In the genomic region with DNA sequence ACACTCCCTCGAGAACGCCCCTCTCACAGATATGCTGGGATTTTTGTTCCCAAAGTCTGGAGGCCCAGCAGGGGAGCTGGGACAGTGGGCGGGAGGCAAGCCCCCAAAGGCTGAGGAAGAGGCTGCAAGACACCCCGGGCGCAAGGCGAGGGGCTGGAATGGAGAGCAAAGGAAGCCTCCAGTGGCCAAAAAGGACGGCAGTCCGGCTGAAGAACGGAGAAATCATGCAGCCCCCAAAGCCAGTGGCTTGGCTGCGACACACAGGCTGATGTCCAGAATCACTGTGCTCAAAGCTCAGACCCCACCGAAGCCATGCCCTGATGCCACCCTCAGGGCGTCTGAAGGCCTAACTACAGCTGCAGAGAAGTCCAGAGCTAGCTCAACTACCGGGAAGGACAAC, we compare ENCODE assay signal across 19 cellular contexts. TPM values are rescaled to one million over a fixed set of nuclear protein-coding genes. Genes with fewer than 3 reads are reported as not detected.
A peak's percentile ranks its signal among the peaks of the same experiment; 100 is the strongest.
DNase-seq lines count a peak whose midpoint lies in the region; FAIRE-seq and TF ChIP-seq lines count a peak whose summit lies in the region.
"Had no signal": no experiment of that assay in that cellular context is flagged by ENCODE, and none has a peak within 500 bp of the region (broad histone marks: within the 10 kb centered on the region; RNA-seq: fewer than 3 reads in every experiment).

No MANE protein-coding gene starts in this region.

- H4K20me1 ChIP-seq in BLaER1 treated with 17β-estradiol and CSF1 and Interleukin-3, amounts not matched to agents 10 nM and 100 nM = peaks cover 0 to 29% (median 14%) of the 10 kb centered on the region in 11 experiments; a peak in 15 of 22 replicates

- no peak overlapping the region for H3K4me3 Mint-ChIP-seq in glutamatergic neuron (ENCODE audit: unreplicated experiment)
- H3K4me3 Mint-ChIP-seq: CD14-positive monocyte; CD4-positive, alpha-beta T cell; CD8-positive, alpha-beta memory T cell had no signal

- no peak overlapping the region for H3K4me3 ChIP-seq in BLaER1 treated with 17β-estradiol and CSF1 and Interleukin-3, amounts not matched to agents 10 nM and 100 nM
- H3K4me3 ChIP-seq in neuronal stem cell (ENCODE audit: low read length in 2 of 2) = no peak overlapping the region
- H3K4me3 ChIP-seq: GM12878 had no signal

- H3K27ac Mint-ChIP-seq in glutamatergic neuron (ENCODE audit: unreplicated experiment) = no peak overlapping the region
- H3K27ac Mint-ChIP-seq: CD4-positive, alpha-beta T cell had no signal

- H3K14ac ChIP-seq in neuronal stem cell (ENCODE audit: low read length) = no peak overlapping the region

- H4K91ac ChIP-seq in neuronal stem cell (ENCODE audit: low read depth, low read length, poor library complexity) = no peak overlapping the region

- H2BK12ac ChIP-seq in neuronal stem cell (ENCODE audit: low read length) = no peak overlapping the region

- FAIRE-seq in GM19239 (lab: Jason Lieb, UNC) = no peak
- FAIRE-seq: D721Med, GM12878 had no signal

- H3K4ac ChIP-seq in neuronal stem cell (ENCODE audit: low read length) = no peak overlapping the region

- TF ChIP-seq CTCF in RWPE1 (conservative IDR thresholded peaks at IDR 0.05; ENCODE audit: low read depth) = no peak
- TF ChIP-seq CTCF in glutamatergic neuron (IDR thresholded peaks at IDR 0.05; ENCODE audit: partially characterized antibody, unreplicated experiment) = no peak

- peaks cover 0 to 27% (median 9%) of the 10 kb centered on the region in 11 experiments; a peak in 16 of 22 replicates for H3K9me3 ChIP-seq in BLaER1 treated with 17β-estradiol and CSF1 and Interleukin-3, amounts not matched to agents 10 nM and 100 nM (replicated peaks in 1 of 11)
- H3K9me3 ChIP-seq in neuronal stem cell (replicated peaks in 1 of 2; ENCODE audit: control insufficient read depth in 2 of 2, insufficient read depth in 1 of 2, low read depth in 1 of 2, low read length in 2 of 2) = peaks cover 0 to 2% of the 10 kb centered on the region in 2 donors

- CTCF ChIA-PET in RWPE1 (lab: Yijun Ruan, JAX) = no interaction called here

- no peaks in the 10 kb centered on the region for H3K27me3 ChIP-seq in BLaER1 treated with 17β-estradiol and CSF1 and Interleukin-3, amounts not matched to agents 10 nM and 100 nM
- H3K27me3 ChIP-seq in neuronal stem cell (ENCODE audit: control insufficient read depth in 3 of 3, insufficient read depth in 3 of 3, low read depth in 1 of 3, low read length in 3 of 3) = no peaks in the 10 kb centered on the region

- H2BK120ac ChIP-seq in neuronal stem cell (ENCODE audit: low read depth, low read length) = no peak overlapping the region

- H3K18ac ChIP-seq in neuronal stem cell (ENCODE audit: low read length) = no peak overlapping the region

- H3K27ac ChIP-seq in BLaER1 treated with 17β-estradiol and CSF1 and Interleukin-3, amounts not matched to agents 10 nM and 100 nM = peak overlapping the region in 7 of 11 experiments; percentile 52 to 92 (median 88); a peak in 10 of 22 replicates
- H3K27ac ChIP-seq in RWPE1 (peak overlapping the region; percentile 57), neuronal stem cell (replicated peaks; ENCODE audit: low read length) (no peak overlapping the region)

- H2BK5ac ChIP-seq in neuronal stem cell (ENCODE audit: low read length) = peak overlapping the region; percentile 59

- DNase-seq in RWPE1 (ENCODE audit: low spot score) (no peak), glutamatergic neuron (peak; percentile 14), neuronal stem cell (ENCODE audit: low spot score) (no peak), cerebellar nuclear complex (lab: John Stamatoyannopoulos, UW) (no peak), GM19239 (ENCODE audit: insufficient read length, low spot score) (no peak), NCI-H1092 (lab: John Stamatoyannopoulos, UW) (no peak)
- DNase-seq: CD4-positive, alpha-beta T cell; CD8-positive, alpha-beta memory T cell; DMS 273 treated with DMSO at 0.1 percent for 48 hours; DMS79; EL; GDM1; GOT3; H7; HCEC 1CT had no signal

- H3K9ac ChIP-seq in BLaER1 treated with 17β-estradiol and CSF1 and Interleukin-3, amounts not matched to agents 10 nM and 100 nM = peak overlapping the region in 6 of 11 experiments; percentile 55 to 81 (median 71); a peak in 7 of 22 replicates
- no peak overlapping the region for H3K9ac ChIP-seq in neuronal stem cell (ENCODE audit: low read depth, low read length, poor library complexity)

- H3K9me3 Mint-ChIP-seq in glutamatergic neuron (ENCODE audit: unreplicated experiment) = peaks cover 11% of the 10 kb centered on the region
- H3K9me3 Mint-ChIP-seq: CD4-positive, alpha-beta T cell; CD8-positive, alpha-beta memory T cell had no signal

- peak overlapping the region in 10 of 11 experiments; percentile 84 to 100 (median 98); a peak in 18 of 22 replicates for H3K4me2 ChIP-seq in BLaER1 treated with 17β-estradiol and CSF1 and Interleukin-3, amounts not matched to agents 10 nM and 100 nM
- H3K4me2 ChIP-seq in neuronal stem cell (ENCODE audit: insufficient read depth, low read length, poor library complexity, severe bottlenecking) = no peak overlapping the region

- peaks cover 8% of the 10 kb centered on the region for H3K4me1 Mint-ChIP-seq in glutamatergic neuron (ENCODE audit: low read depth, unreplicated experiment)
- H3K4me1 Mint-ChIP-seq: CD14-positive monocyte; CD8-positive, alpha-beta memory T cell had no signal

- no CpG with 5 or more reads among the region's 13 CpGs for WGBS in neuronal stem cell (ENCODE audit: extremely low coverage in 2 of 2, insufficient read length in 2 of 2, insufficient replicate concordance in 1 of 2), 2 donors

- H3K23ac ChIP-seq in neuronal stem cell (ENCODE audit: low read depth, low read length, poor library complexity) = no peak overlapping the region

- H3K79me1 ChIP-seq in neuronal stem cell (ENCODE audit: low read depth, low read length) = peaks cover 12% of the 10 kb centered on the region

- H3K27me3 Mint-ChIP-seq in glutamatergic neuron (ENCODE audit: unreplicated experiment) = peaks cover 16% of the 10 kb centered on the region
- H3K27me3 Mint-ChIP-seq: CD4-positive, alpha-beta T cell; CD8-positive, alpha-beta memory T cell had no signal

- peaks cover 15% of the 10 kb centered on the region for H3K36me3 Mint-ChIP-seq in glutamatergic neuron (ENCODE audit: unreplicated experiment)
- H3K36me3 Mint-ChIP-seq: CD14-positive monocyte; CD8-positive, alpha-beta memory T cell had no signal

- POLR2A ChIA-PET in RWPE1 (lab: Yijun Ruan, JAX; ENCODE audit: low non-redundant PET) = interaction anchor here (0.7 kb wide), 1 partner anchor 577 kb away, joined by 3 read pairs; no protein-coding TSS in a partner anchor

- peaks cover 45 to 64% (median 59%) of the 10 kb centered on the region in 10 experiments for H3K4me1 ChIP-seq in BLaER1 treated with 17β-estradiol and CSF1 and Interleukin-3, amounts not matched to agents 10 nM and 100 nM
- no peaks in the 10 kb centered on the region for H3K4me1 ChIP-seq in neuronal stem cell (ENCODE audit: control insufficient read depth in 2 of 2, insufficient read depth in 1 of 2, low read depth in 1 of 2, low read length in 2 of 2)

- H3K36me3 ChIP-seq in BLaER1 treated with 17β-estradiol and CSF1 and Interleukin-3, amounts not matched to agents 10 nM and 100 nM = peaks cover 0 to 32% (median 17%) of the 10 kb centered on the region in 11 experiments; a peak in 15 of 22 replicates
- H3K36me3 ChIP-seq in neuronal stem cell (replicated peaks in 1 of 2; ENCODE audit: control insufficient read depth in 2 of 2, insufficient read depth in 2 of 2, low read length in 2 of 2) = peaks cover 20 to 50% of the 10 kb centered on the region in 2 donors

- H2BK15ac ChIP-seq in neuronal stem cell (ENCODE audit: low read length) = no peak overlapping the region

- H4K8ac ChIP-seq in neuronal stem cell (ENCODE audit: low read depth, low read length) = no peak overlapping the region

- no peak overlapping the region for H2AFZ ChIP-seq in neuronal stem cell (ENCODE audit: low read length)

- no peak overlapping the region for H2AK5ac ChIP-seq in neuronal stem cell (ENCODE audit: low read depth, low read length)

RNA-seq across cellular contexts. Expression of gene CLBA1, which starts 10.9 kb away (rescaled TPM):
- 5.9 TPM for total RNA-seq in glutamatergic neuron (ENCODE audit: unreplicated experiment)
- polyA plus RNA-seq in neuronal stem cell (2013, experiment 1 of 2) = 6.1 TPM
- 6.0 TPM for polyA plus RNA-seq in neuronal stem cell (2013, experiment 2 of 2)

RNA-seq across cellular contexts. Expression of gene AHNAK2, which starts 18.3 kb away (rescaled TPM):
- 44.8 TPM for total RNA-seq in glutamatergic neuron (ENCODE audit: unreplicated experiment)
- polyA plus RNA-seq in neuronal stem cell (2013, experiment 1 of 2) = 0.43 TPM
- 0.46 TPM for polyA plus RNA-seq in neuronal stem cell (2013, experiment 2 of 2)
- polyA plus RNA-seq: CD8-positive, alpha-beta memory T cell had no signal

RNA-seq across cellular contexts. Expression of gene CDCA4, which starts 24.4 kb away (rescaled TPM):
- total RNA-seq in glutamatergic neuron (ENCODE audit: unreplicated experiment) = 23.2 TPM
- 46.0 TPM for polyA plus RNA-seq in neuronal stem cell (2013, experiment 1 of 2)
- 45.5 TPM for polyA plus RNA-seq in neuronal stem cell (2013, experiment 2 of 2)
